In the genomic region with DNA sequence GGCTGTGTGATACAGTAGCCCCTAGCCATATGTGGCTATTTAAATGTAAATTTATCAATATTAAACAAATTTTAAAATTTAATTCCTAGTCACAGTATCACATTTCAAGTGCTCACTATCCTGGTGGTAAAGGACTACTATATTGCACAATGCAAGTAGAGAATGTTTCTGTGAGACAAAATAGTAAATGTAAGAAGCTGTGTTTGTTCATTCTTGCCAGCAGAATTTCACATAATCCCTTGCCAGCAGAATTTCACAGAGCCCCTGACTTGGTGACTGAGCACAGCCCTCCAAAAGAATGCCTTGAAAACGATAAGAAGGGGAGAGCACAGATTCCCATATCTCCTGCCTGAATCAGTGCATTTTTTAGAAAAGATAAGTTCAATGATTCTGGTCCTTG, we compare ENCODE assay signal across 14 cellular contexts.
"Had no signal": no experiment of that assay in that cellular context is flagged by ENCODE, and none has a peak within 500 bp of the region (broad histone marks: within the 10 kb centered on the region; RNA-seq: fewer than 3 reads in every experiment).

No MANE protein-coding gene starts in this region.

- DNase-seq: activated CD4-positive, alpha-beta T cell treated with anti-CD3 and anti-CD28 coated beads, Interleukin-2, amount 50 U/mL, for 4 hours; activated naive CD8-positive, alpha-beta T cell treated with anti-CD3 and anti-CD28 coated beads, Interleukin-2, amount 10 ng/mL, durations not matched to agents 7 days and 5 days; anterior cingulate cortex; central memory CD4-positive, alpha-beta T cell; foreskin melanocyte; kidney; posterior cingulate gyrus; stimulated activated CD4-positive, alpha-beta T cell treated with anti-CD3 and anti-CD28 coated beads, Interleukin-12 subunit alpha, Interleukin-12 subunit beta, amount 100 ng/mL, for 4 hours; stimulated activated CD4-positive, alpha-beta T cell treated with anti-CD3 and anti-CD28 coated beads, Interleukin-1b, Interleukin-23, amount 100 ng/mL, for 48 hours; stimulated activated CD8-positive, alpha-beta memory T cell treated with anti-CD3 and anti-CD28 coated beads, Interleukin-4, amount 100 ng/mL, for 48 hours; stimulated activated naive CD4-positive, alpha-beta T cell; WERI-Rb-1 had no signal

- H3K4me3 ChIP-seq: coronary artery had no signal

- ATAC-seq: left lobe of liver had no signal

- H3K36me3 ChIP-seq: WERI-Rb-1 had no signal

- H3K27ac ChIP-seq: WERI-Rb-1 had no signal

- FAIRE-seq: kidney had no signal
